ENCODE assay signal across 12 cellular contexts in genomic region chr1:209106237-209106741, GRCh38.
DNase-seq lines count a peak whose midpoint lies in the region; ATAC-seq, FAIRE-seq and TF ChIP-seq lines count a peak whose summit lies in the region.
"Had no signal": no experiment of that assay in that cellular context is flagged by ENCODE, and none has a peak within 500 bp of the region (broad histone marks: within the 10 kb centered on the region; RNA-seq: fewer than 3 reads in every experiment).

No MANE protein-coding gene starts in this region.

- H3K9me3 ChIP-seq in A673 (ENCODE audit: low read depth, low read length, poor library complexity, severe bottlenecking) (no peaks in the 10 kb centered on the region), sigmoid colon (no peaks in the 10 kb centered on the region), testis (no peaks in the 10 kb centered on the region)

- CTCF ChIA-PET in A673 (lab: Charles Lee) = interaction anchor here (0.7 kb wide), 1 partner anchor 1084 kb away, joined by 5 read pairs; no protein-coding TSS in a partner anchor

- DNase-seq in A673 (ENCODE audit: low spot score) = peak; percentile 49
- DNase-seq in H54 (ENCODE audit: insufficient read length, low spot score) = peak; percentile 22
- peak; percentile 65 for DNase-seq in RPMI8226
- peak; percentile 83 for DNase-seq in glomerular visceral epithelial cell (ENCODE audit: extremely low spot score)
- no peak for DNase-seq in sigmoid colon
- DNase-seq in testis = no peak
- DNase-seq: activated CD8-positive, alpha-beta memory T cell treated with anti-CD3 and anti-CD28 coated beads for 24 hours; CD4-positive, CD25-positive, alpha-beta regulatory T cell; effector CD4-positive, alpha-beta T cell had no signal

- TF ChIP-seq CTCF in A673 (conservative IDR thresholded peaks at IDR 0.05; ENCODE audit: low read depth, low read length) (no peak), sigmoid colon (IDR thresholded peaks at IDR 0.05) (no peak), testis (IDR thresholded peaks at IDR 0.05) (no peak)

- POLR2A ChIA-PET in A673 (lab: Charles Lee; ENCODE audit: low non-redundant PET) = no interaction called here

- intact Hi-C loops in A673 (cut with micrococcal nuclease; ENCODE audit: unreplicated experiment) (no loop called here), sigmoid colon (cut with DNase I) (no loop called here), testis (cut with DNase I; ENCODE audit: low total_unique reads) (no loop called here)

- TF ChIP-seq EP300 in sigmoid colon (IDR thresholded peaks at IDR 0.05) = no peak

- H3K36me3 ChIP-seq in A673 (ENCODE audit: insufficient read depth, low read length, poor library complexity, severe bottlenecking) = no peaks in the 10 kb centered on the region
- no peaks in the 10 kb centered on the region for H3K36me3 ChIP-seq in sigmoid colon
- H3K36me3 ChIP-seq in testis (ENCODE audit: low read depth, missing control alignments) = no peaks in the 10 kb centered on the region

- H3K27ac ChIP-seq in A673 (ENCODE audit: low read depth, low read length, poor library complexity, severe bottlenecking) = no peak overlapping the region
- peak overlapping the region in 1 of 4 donors; percentile 6 for H3K27ac ChIP-seq in sigmoid colon
- no peak overlapping the region for H3K27ac ChIP-seq in testis

- TF ChIP-seq POLR2A in H54 (IDR thresholded peaks at IDR 0.05; ENCODE audit: low read depth, low read length) = no peak
- no peak for TF ChIP-seq POLR2A in sigmoid colon (IDR thresholded peaks at IDR 0.05)
- no peak for TF ChIP-seq POLR2A in testis (IDR thresholded peaks at IDR 0.05)

- no peak overlapping the region for H3K4me3 ChIP-seq in A673 (ENCODE audit: low read depth, low read length, poor library complexity, severe bottlenecking)
- no peak overlapping the region for H3K4me3 ChIP-seq in sigmoid colon
- H3K4me3 ChIP-seq in testis = no peak overlapping the region
- H3K4me3 ChIP-seq: lung had no signal

- ATAC-seq in GM18519 (IDR thresholded peaks at IDR 0.05; ENCODE audit: low FRiP score, unreplicated experiment) = no peak
- ATAC-seq in HG03457 (IDR thresholded peaks at IDR 0.05; ENCODE audit: unreplicated experiment) = no peak

- BruUV-seq in A673 (replicated peaks; lab: Mats Ljungman, UMichigan) = no TSS peak

- peak; percentile 50 for FAIRE-seq in H54 (lab: Jason Lieb, UNC)

- peaks cover 31% of the 10 kb centered on the region for H3K27me3 ChIP-seq in A673 (replicated peaks; ENCODE audit: insufficient read depth, low read depth, low read length, poor library complexity)
- H3K27me3 ChIP-seq in sigmoid colon = no peaks in the 10 kb centered on the region
- no peaks in the 10 kb centered on the region for H3K27me3 ChIP-seq in testis

- no peaks in the 10 kb centered on the region for H3K4me1 ChIP-seq in A673 (ENCODE audit: insufficient read depth, low read length, poor library complexity, severe bottlenecking)
- peaks cover 0 to 13% (median 9%) of the 10 kb centered on the region in 4 donors for H3K4me1 ChIP-seq in sigmoid colon
- no peaks in the 10 kb centered on the region for H3K4me1 ChIP-seq in testis

- 62 to 64% methylated on average over 8 of the region's 8 CpGs for WGBS in sigmoid colon, 2 donors
- 35 to 60% methylated on average over 8 of the region's 8 CpGs for WGBS in testis, 2 donors

Comparison
In these comparisons a context has a peak if more than half of its experiments do, and no peak if none do; other contexts are left out.
1. DNase-seq: peak in A673 (single experiment), H54 (single experiment), RPMI8226 (single experiment) and glomerular visceral epithelial cell (single experiment); none in sigmoid colon (single experiment) and testis (single experiment).